ENCODE assay signal across 8 cellular contexts in the genomic region with DNA sequence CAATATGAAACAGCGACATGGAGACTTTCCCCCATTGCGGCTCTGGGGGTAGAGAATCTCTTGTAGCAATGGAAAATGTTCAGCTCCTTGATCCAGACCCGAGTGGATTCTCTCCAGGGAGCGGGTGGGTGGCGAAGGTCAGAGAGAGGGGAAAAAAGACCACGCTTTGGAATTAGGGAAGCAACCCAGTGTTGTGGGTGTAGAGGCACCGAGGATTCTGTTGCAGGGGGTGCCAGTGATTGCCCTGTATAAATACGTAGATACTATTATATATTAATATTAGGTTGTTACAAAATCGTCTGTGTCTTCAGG.
DNase-seq lines count a peak whose midpoint lies in the region; ATAC-seq lines count a peak whose summit lies in the region.

No MANE protein-coding gene starts in this region.

- H3K9me3 Mint-ChIP-seq in activated naive CD4-positive, alpha-beta T cell treated with anti-CD3 and anti-CD28 coated beads, Interleukin-2, amount 50 U/mL, for 24 hours: no peaks in the 10 kb centered on the region

- H3K4me1 Mint-ChIP-seq in activated naive CD4-positive, alpha-beta T cell treated with anti-CD3 and anti-CD28 coated beads, Interleukin-2, amount 50 U/mL, for 24 hours: peaks cover 47% of the 10 kb centered on the region

- no peak for ATAC-seq in HG03135 (IDR thresholded peaks at IDR 0.05; ENCODE audit: unreplicated experiment)

- H3K36me3 Mint-ChIP-seq in activated naive CD4-positive, alpha-beta T cell treated with anti-CD3 and anti-CD28 coated beads, Interleukin-2, amount 50 U/mL, for 24 hours: peaks cover 2% of the 10 kb centered on the region

- peak overlapping the region; percentile 90 for H3K4me3 Mint-ChIP-seq in activated naive CD4-positive, alpha-beta T cell treated with anti-CD3 and anti-CD28 coated beads, Interleukin-2, amount 50 U/mL, for 24 hours

- peak overlapping the region; percentile 99 for H3K27ac Mint-ChIP-seq in activated naive CD4-positive, alpha-beta T cell treated with anti-CD3 and anti-CD28 coated beads, Interleukin-2, amount 50 U/mL, for 24 hours

- peak overlapping the region; percentile 81; the same call in 1 of the 2 replicates for H3K4me3 ChIP-seq in iPS-18c (ENCODE audit: insufficient read depth, low read depth, low read length)

- H3K27ac ChIP-seq in substantia nigra (ENCODE audit: low read depth, low read length, poor library complexity, severe bottlenecking): peak overlapping the region; percentile 93

- DNase-seq in activated T-cell treated with anti-CD3 and anti-CD28 coated beads for 1 hour (ENCODE audit: low read depth): peak; percentile 21
- DNase-seq in activated T-cell treated with anti-CD3 and anti-CD28 coated beads, Interleukin-2, amount 50 U/mL, for 48 hours: no peak
- peak in 14 of 49 donors; percentile 8 to 54 (median 20) for DNase-seq in substantia nigra (lab: John Stamatoyannopoulos, UW)
- no peak for DNase-seq in NCI-H226
- DNase-seq in NAMALWA (ENCODE audit: low spot score): no peak

- H3K27me3 Mint-ChIP-seq in activated naive CD4-positive, alpha-beta T cell treated with anti-CD3 and anti-CD28 coated beads, Interleukin-2, amount 50 U/mL, for 24 hours: no peaks in the 10 kb centered on the region

- H3K9me3 ChIP-seq in iPS-18c (ENCODE audit: control insufficient read depth, insufficient read depth, low read length): no peaks in the 10 kb centered on the region
